ENCODE assay signal across 8 cellular contexts in the genomic region with DNA sequence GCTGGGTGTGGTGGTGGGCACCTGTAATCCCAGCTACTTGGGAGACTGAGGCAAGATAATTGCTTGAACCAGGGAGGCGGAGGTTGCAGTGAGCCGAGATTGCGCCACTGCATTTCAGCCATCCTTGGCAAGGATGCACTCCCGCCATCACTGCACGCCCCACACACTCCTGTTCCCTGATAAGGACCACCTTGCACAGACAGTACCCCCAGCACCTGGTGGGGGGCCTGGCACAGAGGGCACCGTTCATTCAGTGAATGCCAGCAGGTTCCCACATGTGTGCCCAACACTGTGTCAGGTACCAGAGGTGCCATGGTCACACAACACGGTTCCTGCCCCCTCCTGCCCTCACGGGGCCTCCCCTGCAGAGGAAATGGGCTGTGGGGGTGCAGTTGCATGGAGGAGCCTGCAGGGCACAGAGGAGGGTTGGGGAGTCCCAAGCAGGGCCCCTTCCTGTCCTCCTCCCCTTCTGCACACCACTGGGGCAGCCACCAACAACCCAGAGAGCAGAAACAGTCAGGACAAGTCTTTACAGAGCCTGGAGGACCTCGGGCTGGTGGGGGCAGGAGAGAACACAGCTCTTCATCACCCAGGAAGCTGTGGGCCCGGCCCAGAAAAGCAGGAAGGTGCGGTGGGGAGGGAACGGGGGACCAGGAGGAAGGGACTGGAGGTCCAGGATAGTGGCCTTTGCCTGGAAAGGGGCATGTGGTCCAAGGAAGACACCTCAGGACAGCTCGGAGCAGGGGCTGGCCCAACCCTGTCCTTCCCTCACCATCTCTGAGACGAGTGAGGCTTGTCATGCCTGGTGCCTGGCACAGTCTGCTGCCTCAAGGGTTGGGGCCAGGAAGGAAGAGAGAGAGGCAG. TPM values are rescaled to one million over a fixed set of nuclear protein-coding genes. Genes with fewer than 3 reads are reported as not detected.
A peak's percentile ranks its signal among the peaks of the same experiment; 100 is the strongest.
DNase-seq lines count a peak whose midpoint lies in the region; ATAC-seq and TF ChIP-seq lines count a peak whose summit lies in the region.

No MANE protein-coding gene starts in this region.

- H3K27ac Mint-ChIP-seq in CD4-positive, alpha-beta T cell: peak overlapping the region; percentile 88

- H3K4me3 Mint-ChIP-seq in CD4-positive, alpha-beta T cell: peak overlapping the region; percentile 35

- H3K27ac ChIP-seq in CD4-positive, alpha-beta T cell (ENCODE audit: low read depth, low read length): peak overlapping the region; percentile 24

- H3K9me3 ChIP-seq in CD4-positive, alpha-beta T cell (ENCODE audit: control insufficient read depth, low read length): no peaks in the 10 kb centered on the region

- intact Hi-C loops in CD4-positive, alpha-beta T cell (cut with DNase I, micrococcal nuclease): loop anchor here in 1 of 2 experiments (1.0 to 2.0 kb wide), 3 partner anchors 8 to 58 kb away; no protein-coding TSS in a partner anchor

- no peaks in the 10 kb centered on the region for H3K9me3 Mint-ChIP-seq in CD4-positive, alpha-beta T cell

- no peaks in the 10 kb centered on the region for H3K27me3 Mint-ChIP-seq in CD4-positive, alpha-beta T cell

- H3K36me3 Mint-ChIP-seq in CD4-positive, alpha-beta T cell (ENCODE audit: low read depth): no peaks in the 10 kb centered on the region

- no peaks in the 10 kb centered on the region for H3K27me3 ChIP-seq in CD4-positive, alpha-beta T cell (ENCODE audit: control insufficient read depth, insufficient read depth, low read length)

- peak; percentile 58 for TF ChIP-seq CTCF in CD4-positive, alpha-beta T cell (IDR thresholded peaks at IDR 0.05)
- peak; percentile 38 for TF ChIP-seq CTCF in choroid plexus epithelial cell (conservative IDR thresholded peaks at IDR 0.05; ENCODE audit: low read depth, low read length)

- H3K4me3 ChIP-seq in choroid plexus epithelial cell (ENCODE audit: low read depth, low read length): no peak overlapping the region

- CTCF ChIA-PET in CD4-positive, alpha-beta T cell (lab: Charles Lee): interaction anchor here (4.3 kb wide), 1 partner anchor 16 kb away, joined by 16 read pairs; no protein-coding TSS in a partner anchor

- POLR2A ChIA-PET in CD4-positive, alpha-beta T cell (lab: Charles Lee): interaction anchor here (0.6 to 4.5 kb wide), 4 partner anchors 8 to 201 kb away, joined by 3 to 31 read pairs (median 4); a partner anchor contains a TSS

- ATAC-seq in CD4-positive, alpha-beta T cell (ENCODE audit: poor library complexity): peak; percentile 51
- ATAC-seq in GM21360 (IDR thresholded peaks at IDR 0.05; ENCODE audit: unreplicated experiment): peak; percentile 68
- ATAC-seq in GM18519 (IDR thresholded peaks at IDR 0.05; ENCODE audit: low FRiP score, unreplicated experiment): no peak

- DNase-seq in CD4-positive, alpha-beta T cell: peak in 8 of 10 experiments; percentile 29 to 57 (median 42)
- DNase-seq in RPMI8226 (peak; percentile 40), choroid plexus epithelial cell (ENCODE audit: low read depth) (no peak), NK-92 (lab: John Stamatoyannopoulos, UW; ENCODE audit: unreplicated experiment) (no peak), NCI-H82 (lab: John Stamatoyannopoulos, UW) (no peak), epidermal melanocyte (ENCODE audit: insufficient read length, low spot score) (no peak)

- H3K4me1 Mint-ChIP-seq in CD4-positive, alpha-beta T cell (ENCODE audit: low read depth): peaks cover 61% of the 10 kb centered on the region

RNA-seq across cellular contexts. Expression of a gene that starts 7.1 kb away (rescaled TPM):
- under 1 TPM in 1 of 2 experiments, not detected in 1; 0.14 TPM for total RNA-seq in CD4-positive, alpha-beta T cell

RNA-seq across cellular contexts. Expression of a gene that starts 23.1 kb away (rescaled TPM):
- total RNA-seq in CD4-positive, alpha-beta T cell: 1 to 10 TPM; 5.6 to 6.2 TPM

Comparison
In these comparisons a context has a peak if more than half of its experiments do, and no peak if none do; other contexts are left out.
1. DNase-seq: peak in CD4-positive, alpha-beta T cell (8 of 10) and RPMI8226 (single experiment); none in choroid plexus epithelial cell (single experiment), NK-92 (single experiment), NCI-H82 (single experiment) and epidermal melanocyte (single experiment).